In the genomic region with DNA sequence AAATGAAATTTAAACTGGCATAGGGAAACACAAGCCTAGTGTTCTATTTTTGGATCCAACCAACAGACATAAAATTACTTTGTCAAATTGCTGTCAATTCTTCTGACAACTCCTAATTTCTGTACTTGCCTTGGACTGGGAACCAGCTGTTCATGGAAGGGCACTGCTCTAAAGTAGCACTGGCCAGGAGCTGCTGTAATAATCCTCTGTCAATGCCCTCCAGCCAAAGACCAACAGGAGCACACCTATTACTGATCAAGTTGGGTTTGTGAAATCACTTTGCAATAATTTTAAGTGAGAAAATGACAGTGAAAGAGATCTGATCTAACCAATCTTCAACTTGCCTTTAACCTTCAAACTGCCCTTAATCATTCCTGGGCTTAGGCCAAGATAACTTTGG, we compare ENCODE assay signal across 20 cellular contexts. TPM values are rescaled to one million over a fixed set of nuclear protein-coding genes. Genes with fewer than 3 reads are reported as not detected.
DNase-seq lines count a peak whose midpoint lies in the region; ATAC-seq, FAIRE-seq and TF ChIP-seq lines count a peak whose summit lies in the region.
"Had no signal": no experiment of that assay in that cellular context is flagged by ENCODE, and none has a peak within 500 bp of the region (broad histone marks: within the 10 kb centered on the region; RNA-seq: fewer than 3 reads in every experiment).

No MANE protein-coding gene starts in this region.

- no peak overlapping the region for H3K27ac Mint-ChIP-seq in T-helper 2 cell treated with Interferon-gamma antibody and Interleukin-4, amounts not matched to agents 5 μg/mL and 100 μg/mL, for 36 hours
- peak overlapping the region; percentile 9 to 66 (median 60) for H3K27ac Mint-ChIP-seq in CD4-positive, CD25-positive, alpha-beta regulatory T cell
- no peak overlapping the region for H3K27ac Mint-ChIP-seq in stimulated activated naive CD8-positive, alpha-beta T cell treated with anti-CD3 and anti-CD28 coated beads, Interleukin-15, amount 100 ng/mL, for 72 hours

- H3K36me3 Mint-ChIP-seq in T-helper 2 cell treated with Interferon-gamma antibody and Interleukin-4, amounts not matched to agents 5 μg/mL and 100 μg/mL, for 36 hours (ENCODE audit: low read depth): peaks cover 3% of the 10 kb centered on the region
- H3K36me3 Mint-ChIP-seq in CD4-positive, CD25-positive, alpha-beta regulatory T cell: no peaks in the 10 kb centered on the region
- H3K36me3 Mint-ChIP-seq: CD8-positive, alpha-beta memory T cell had no signal

- no peak for TF ChIP-seq CTCF in right lobe of liver (IDR thresholded peaks at IDR 0.05)

- no peak for ATAC-seq in CD4-positive, CD25-positive, alpha-beta regulatory T cell (ENCODE audit: low read depth in 2 of 2)
- peak; percentile 52 to 79 (median 70) for ATAC-seq in right lobe of liver
- no peak for ATAC-seq in HG03280 (IDR thresholded peaks at IDR 0.05; ENCODE audit: unreplicated experiment)
- no peak for ATAC-seq in stimulated activated naive CD8-positive, alpha-beta T cell treated with anti-CD3 and anti-CD28 coated beads, Interleukin-15, amount 100 ng/mL, for 72 hours
- ATAC-seq: GM12878, HCT116 had no signal

- H3K27me3 Mint-ChIP-seq in T-helper 2 cell treated with Interferon-gamma antibody and Interleukin-4, amounts not matched to agents 5 μg/mL and 100 μg/mL, for 36 hours (ENCODE audit: low read depth): no peaks in the 10 kb centered on the region
- H3K27me3 Mint-ChIP-seq in CD4-positive, CD25-positive, alpha-beta regulatory T cell: no peaks in the 10 kb centered on the region
- H3K27me3 Mint-ChIP-seq in stimulated activated naive CD8-positive, alpha-beta T cell treated with anti-CD3 and anti-CD28 coated beads, Interleukin-15, amount 100 ng/mL, for 72 hours: no peaks in the 10 kb centered on the region

- H3K4me1 ChIP-seq in CD4-positive, CD25-positive, alpha-beta regulatory T cell (ENCODE audit: control insufficient read depth, insufficient read depth, low read length, poor library complexity, severe bottlenecking): peaks cover 30% of the 10 kb centered on the region
- peaks cover 0 to 14% (median 7%) of the 10 kb centered on the region in 4 donors for H3K4me1 ChIP-seq in right lobe of liver

- intact Hi-C loops in right lobe of liver (cut with DNase I): no loop called here

- FAIRE-seq in frontal cortex (lab: Jason Lieb, UNC): no peak
- FAIRE-seq: GM12878 had no signal

- H3K9me3 Mint-ChIP-seq in T-helper 2 cell treated with Interferon-gamma antibody and Interleukin-4, amounts not matched to agents 5 μg/mL and 100 μg/mL, for 36 hours: no peaks in the 10 kb centered on the region
- H3K9me3 Mint-ChIP-seq in CD4-positive, CD25-positive, alpha-beta regulatory T cell: no peaks in the 10 kb centered on the region
- H3K9me3 Mint-ChIP-seq in stimulated activated naive CD8-positive, alpha-beta T cell treated with anti-CD3 and anti-CD28 coated beads, Interleukin-15, amount 100 ng/mL, for 72 hours: no peaks in the 10 kb centered on the region
- H3K9me3 Mint-ChIP-seq: CD8-positive, alpha-beta memory T cell had no signal

- H3K4me1 Mint-ChIP-seq in T-helper 2 cell treated with Interferon-gamma antibody and Interleukin-4, amounts not matched to agents 5 μg/mL and 100 μg/mL, for 36 hours (ENCODE audit: low read depth): peaks cover 77% of the 10 kb centered on the region
- H3K4me1 Mint-ChIP-seq in CD4-positive, CD25-positive, alpha-beta regulatory T cell: peaks cover 27 to 87% (median 52%) of the 10 kb centered on the region in 4 donors
- H3K4me1 Mint-ChIP-seq in stimulated activated naive CD8-positive, alpha-beta T cell treated with anti-CD3 and anti-CD28 coated beads, Interleukin-15, amount 100 ng/mL, for 72 hours: peaks cover 93% of the 10 kb centered on the region

- H3K9me3 ChIP-seq in CD4-positive, CD25-positive, alpha-beta regulatory T cell (ENCODE audit: control insufficient read depth in 2 of 2, low read length in 2 of 2): no peaks in the 10 kb centered on the region
- H3K9me3 ChIP-seq in right lobe of liver: no peaks in the 10 kb centered on the region
- H3K9me3 ChIP-seq: BE2C had no signal

- no peak for DNase-seq in T-helper 2 cell treated with Interferon-gamma antibody and Interleukin-4, amounts not matched to agents 5 μg/mL and 100 μg/mL, for 36 hours (ENCODE audit: low spot score)
- DNase-seq in T-helper 2 cell: no peak
- DNase-seq in CD4-positive, CD25-positive, alpha-beta regulatory T cell: no peak
- DNase-seq in NCI-H69 (lab: John Stamatoyannopoulos, UW): peak; percentile 36
- DNase-seq in right lobe of liver: peak in 1 of 3 donors; percentile 55
- no peak for DNase-seq in frontal cortex (ENCODE audit: low spot score in 2 of 2)
- no peak for DNase-seq in stimulated activated naive CD8-positive, alpha-beta T cell treated with anti-CD3 and anti-CD28 coated beads, Interleukin-15, amount 100 ng/mL, for 72 hours
- DNase-seq: 8988T; BE2C; CD8-positive, alpha-beta memory T cell; DMS53; EL; GOT3; NCI-H1105; NCI-H2081 treated with DMSO at 0.1 percent for 48 hours; NCI-H510A; NCI-H774 had no signal

- no peak overlapping the region for H3K4me3 ChIP-seq in CD4-positive, CD25-positive, alpha-beta regulatory T cell (ENCODE audit: low read depth, low read length)
- H3K4me3 ChIP-seq in right lobe of liver: no peak overlapping the region
- H3K4me3 ChIP-seq: GM12878 had no signal

- H3K36me3 ChIP-seq in CD4-positive, CD25-positive, alpha-beta regulatory T cell (ENCODE audit: control insufficient read depth, insufficient read depth, low read length): no peaks in the 10 kb centered on the region
- H3K36me3 ChIP-seq in right lobe of liver: no peaks in the 10 kb centered on the region
- H3K36me3 ChIP-seq: BE2C had no signal

- H3K4me3 Mint-ChIP-seq in T-helper 2 cell treated with Interferon-gamma antibody and Interleukin-4, amounts not matched to agents 5 μg/mL and 100 μg/mL, for 36 hours: peak overlapping the region; percentile 41
- no peak overlapping the region for H3K4me3 Mint-ChIP-seq in CD4-positive, CD25-positive, alpha-beta regulatory T cell
- H3K4me3 Mint-ChIP-seq in stimulated activated naive CD8-positive, alpha-beta T cell treated with anti-CD3 and anti-CD28 coated beads, Interleukin-15, amount 100 ng/mL, for 72 hours: no peak overlapping the region

- H3K27me3 ChIP-seq in CD4-positive, CD25-positive, alpha-beta regulatory T cell (ENCODE audit: control insufficient read depth, insufficient read depth, low read length): no peaks in the 10 kb centered on the region
- no peaks in the 10 kb centered on the region for H3K27me3 ChIP-seq in right lobe of liver
- H3K27me3 ChIP-seq: BE2C had no signal

- no peak overlapping the region for H3K27ac ChIP-seq in CD4-positive, CD25-positive, alpha-beta regulatory T cell (ENCODE audit: insufficient read depth, low read length, poor library complexity, severe bottlenecking)
- H3K27ac ChIP-seq in right lobe of liver: peak overlapping the region in 1 of 3 donors; percentile 46

- TF ChIP-seq POLR2A in right lobe of liver (IDR thresholded peaks at IDR 0.05): no peak

RNA-seq across cellular contexts. Expression of a gene that starts 18.9 kb away (rescaled TPM):
- 330 TPM for total RNA-seq in CD4-positive, CD25-positive, alpha-beta regulatory T cell
- polyA plus RNA-seq in CD4-positive, CD25-positive, alpha-beta regulatory T cell: 100 to 1,000 TPM; 583 to 771 (median 683) TPM
- total RNA-seq in right lobe of liver: 100 to 1,000 TPM; 173 to 557 (median 229) TPM
- total RNA-seq in frontal cortex: 109 TPM

RNA-seq across cellular contexts. Expression of a gene that starts 59.1 kb away (rescaled TPM):
- total RNA-seq in CD4-positive, CD25-positive, alpha-beta regulatory T cell: not detected
- under 1 TPM in 1 of 4 donors, not detected in 3; 0.16 TPM for polyA plus RNA-seq in CD4-positive, CD25-positive, alpha-beta regulatory T cell
- total RNA-seq in right lobe of liver: 1 to 10 TPM in 3 of 6 experiments, under 1 TPM in 3; 0.37 to 2.9 (median 1.1) TPM
- total RNA-seq in frontal cortex: not detected
- total RNA-seq: CD8-positive, alpha-beta memory T cell had no signal
- polyA plus RNA-seq: CD8-positive, alpha-beta memory T cell had no signal

Comparison
In these comparisons a context has a peak if more than half of its experiments do, and no peak if none do; other contexts are left out.
1. H3K27ac Mint-ChIP-seq: peak in CD4-positive, CD25-positive, alpha-beta regulatory T cell (3 of 3); none in T-helper 2 cell treated with Interferon-gamma antibody and Interleukin-4, amounts not matched to agents 5 μg/mL and 100 μg/mL, for 36 hours (single experiment) and stimulated activated naive CD8-positive, alpha-beta T cell treated with anti-CD3 and anti-CD28 coated beads, Interleukin-15, amount 100 ng/mL, for 72 hours (0 of 2).
2. ATAC-seq: peak in right lobe of liver (4 of 4); none in CD4-positive, CD25-positive, alpha-beta regulatory T cell (0 of 2), HG03280 (single experiment) and stimulated activated naive CD8-positive, alpha-beta T cell treated with anti-CD3 and anti-CD28 coated beads, Interleukin-15, amount 100 ng/mL, for 72 hours (single experiment).